Comparison of ENCODE assay signal across 2 cellular contexts in genomic region chr1:158021721-158022120, GRCh38.
A peak's percentile ranks its signal among the peaks of the same experiment; 100 is the strongest.
TF ChIP-seq lines count a peak whose summit lies in the region.

No MANE protein-coding gene starts in this region.

TF ChIP-seq in GM23338, 12 proteins besides CTCF, POLR2A, EP300 and RAD21 (continued from another document):
- no peak for TF ChIP-seq REST (IDR thresholded peaks at IDR 0.05; ENCODE audit: unreplicated experiment)
TF ChIP-seq in GM23338: peak in this region for 0.

TF ChIP-seq in WTC11, 78 proteins besides CTCF, POLR2A, EP300 and RAD21 (continued from another document):
- no peak for TF ChIP-seq HMGXB4 (CRISPR knock-in tag; IDR thresholded peaks at IDR 0.05)
- TF ChIP-seq ZNF121 (CRISPR knock-in tag; IDR thresholded peaks at IDR 0.05): 0 out of 2 replicates have a peak, but pooled peaks have one; percentile 29
- TF ChIP-seq SMAD3 (CRISPR knock-in tag; IDR thresholded peaks at IDR 0.05; ENCODE audit: borderline replicate concordance): no peak
